ENCODE assay signal across 19 cellular contexts in the genomic region with DNA sequence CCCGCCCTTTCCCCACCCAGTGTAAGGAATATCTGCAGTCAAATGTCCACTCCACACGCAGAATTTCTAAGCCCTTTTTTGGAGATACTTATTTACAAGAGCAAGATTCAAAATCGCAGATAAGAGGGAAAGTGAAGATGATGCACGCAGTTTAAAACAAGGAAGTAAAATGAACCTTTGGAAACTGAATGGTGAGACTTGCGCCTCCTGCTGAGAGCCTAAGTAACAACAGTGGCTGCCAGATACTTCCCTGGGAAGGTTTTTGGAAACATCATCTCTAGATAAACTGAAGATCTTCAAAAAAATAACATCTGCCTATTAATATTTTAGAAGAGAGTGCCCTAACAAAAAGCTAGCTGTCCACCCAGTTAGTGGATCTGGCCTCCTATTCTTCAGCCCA.
A peak's percentile ranks its signal among the peaks of the same experiment; 100 is the strongest.
DNase-seq lines count a peak whose midpoint lies in the region; ATAC-seq and TF ChIP-seq lines count a peak whose summit lies in the region.
"Had no signal": no experiment of that assay in that cellular context is flagged by ENCODE, and none has a peak within 500 bp of the region (broad histone marks: within the 10 kb centered on the region; RNA-seq: fewer than 3 reads in every experiment).

No MANE protein-coding gene starts in this region.

- H3K36me3 ChIP-seq in H7 (replicated peaks; ENCODE audit: control insufficient read depth, insufficient read depth, low read length): no peaks in the 10 kb centered on the region
- H3K36me3 ChIP-seq: BLaER1 treated with 17β-estradiol and CSF1 and Interleukin-3, amounts not matched to agents 10 nM and 100 nM; lower lobe of right lung; MG63; SJCRH30; thoracic aorta had no signal

- peak; percentile 36 for TF ChIP-seq CTCF in choroid plexus epithelial cell (conservative IDR thresholded peaks at IDR 0.05; ENCODE audit: low read depth, low read length)

- H3K27me3 ChIP-seq in H7 (ENCODE audit: control insufficient read depth, insufficient read depth, low read length): no peaks in the 10 kb centered on the region
- H3K27me3 ChIP-seq: BLaER1 treated with 17β-estradiol and CSF1 and Interleukin-3, amounts not matched to agents 10 nM and 100 nM; MG63; SJCRH30 had no signal

- CTCF ChIA-PET in HEK293T (lab: Yijun Ruan, JAX): no interaction called here

- H3K4me3 ChIP-seq in H7 (ENCODE audit: insufficient read depth, low read depth, low read length) (no peak overlapping the region), choroid plexus epithelial cell (ENCODE audit: low read depth, low read length) (no peak overlapping the region)
- H3K4me3 ChIP-seq: BLaER1 treated with 17β-estradiol and CSF1 and Interleukin-3, amounts not matched to agents 10 nM and 100 nM; lower lobe of right lung; MG63; SJCRH30; skin epidermis; thoracic aorta had no signal

- POLR2A ChIA-PET in HEK293T (lab: Yijun Ruan, JAX): no interaction called here

- no peak for ATAC-seq in GM19452 (IDR thresholded peaks at IDR 0.05; ENCODE audit: unreplicated experiment)
- ATAC-seq in HG03097 (IDR thresholded peaks at IDR 0.05; ENCODE audit: low FRiP score, unreplicated experiment): no peak
- ATAC-seq: lower lobe of right lung had no signal

- DNase-seq in H7: peak; percentile 19
- peak; percentile 35 for DNase-seq in NOMO-1 treated with DMSO at 0.1 percent for 48 hours (lab: John Stamatoyannopoulos, UW; ENCODE audit: unreplicated experiment)
- DNase-seq in choroid plexus epithelial cell (ENCODE audit: low read depth): no peak
- DNase-seq in NCI-H1105 (lab: John Stamatoyannopoulos, UW): no peak
- no peak for DNase-seq in HEK293T (ENCODE audit: extremely low spot score)
- DNase-seq: activated naive CD4-positive, alpha-beta T cell treated with anti-CD3 and anti-CD28 coated beads, Interleukin-2, amount 10 ng/mL, durations not matched to agents 7 days and 5 days; activated T-cell treated with anti-CD3 and anti-CD28 coated beads, Interleukin-2, amount 50 U/mL, for 1 hour; cortex of kidney; DMS153; lower lobe of right lung; MG63; NCI-H2171; posterior cingulate gyrus had no signal

TF ChIP-seq in HEK293T, 16 proteins besides CTCF, POLR2A, EP300 and RAD21:
- no peak for TF ChIP-seq TARDBP (IDR thresholded peaks at IDR 0.05)
- TF ChIP-seq CTBP1 (IDR thresholded peaks at IDR 0.05; ENCODE audit: borderline replicate concordance): no peak
- TF ChIP-seq ELF4 (IDR thresholded peaks at IDR 0.05): no peak
- no peak for TF ChIP-seq FOXK2 (IDR thresholded peaks at IDR 0.05)
- TF ChIP-seq PKNOX1 (IDR thresholded peaks at IDR 0.05): no peak
- no peak for TF ChIP-seq HDGF (IDR thresholded peaks at IDR 0.05; ENCODE audit: borderline replicate concordance)

Comparison
In these comparisons a context has a peak if more than half of its experiments do, and no peak if none do; other contexts are left out.
1. DNase-seq: peak in H7 (single experiment) and NOMO-1 treated with DMSO at 0.1 percent for 48 hours (single experiment); none in choroid plexus epithelial cell (single experiment), NCI-H1105 (single experiment) and HEK293T (single experiment).